16 cellular contexts compared by ENCODE assay signal in the genomic region with DNA sequence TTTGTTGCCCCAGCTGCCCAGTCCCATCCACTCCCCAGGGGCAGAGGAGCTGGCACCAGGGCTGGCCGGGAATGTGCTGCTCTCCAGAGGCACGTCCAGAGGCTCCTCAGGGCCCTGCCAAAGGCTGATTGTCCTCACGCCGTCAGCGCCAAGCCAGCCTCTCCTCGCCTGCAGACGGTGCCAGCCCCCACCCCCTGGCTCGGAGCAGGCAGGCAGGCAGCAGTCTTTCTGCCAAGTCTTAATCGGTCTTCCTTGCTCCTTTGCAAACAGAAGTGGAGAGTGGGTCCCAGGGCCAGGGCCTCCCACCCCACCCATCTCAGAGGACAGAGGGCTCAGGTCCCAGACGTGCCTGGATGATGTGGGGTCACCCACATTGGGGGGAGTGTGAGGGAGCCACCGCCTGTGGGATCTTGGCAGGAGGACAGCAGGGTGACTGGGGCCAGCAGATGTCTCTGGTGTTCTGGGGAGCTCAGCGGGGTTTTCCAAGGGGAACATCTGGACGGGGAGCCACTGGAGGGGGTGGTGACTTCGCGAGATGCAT. TPM values are rescaled to one million over a fixed set of nuclear protein-coding genes. Genes with fewer than 3 reads are reported as not detected.
A peak's percentile ranks its signal among the peaks of the same experiment; 100 is the strongest.
DNase-seq lines count a peak whose midpoint lies in the region; ATAC-seq, FAIRE-seq and TF ChIP-seq lines count a peak whose summit lies in the region.
"Had no signal": no experiment of that assay in that cellular context is flagged by ENCODE, and none has a peak within 500 bp of the region (broad histone marks: within the 10 kb centered on the region; RNA-seq: fewer than 3 reads in every experiment).

No MANE protein-coding gene starts in this region.

- H3K4me2 ChIP-seq in BLaER1 (peak overlapping the region; percentile 99), PC-9 (no peak overlapping the region)
- H3K4me2 ChIP-seq: GM23338 had no signal

- TF ChIP-seq POLR2A in gastroesophageal sphincter (IDR thresholded peaks at IDR 0.05) (no peak), vagina (IDR thresholded peaks at IDR 0.05) (no peak)

- peaks cover 4% of the 10 kb centered on the region; the same call in 1 of the 2 replicates for H3K27me3 ChIP-seq in BLaER1
- H3K27me3 ChIP-seq in gastroesophageal sphincter, result peaks cover 22% of the 10 kb centered on the region
- H3K27me3 ChIP-seq in PC-9 (ENCODE audit: insufficient read depth, low read depth), result peaks cover 95% of the 10 kb centered on the region
- H3K27me3 ChIP-seq in vagina, result no peaks in the 10 kb centered on the region

- FAIRE-seq in RCC 7860 (lab: Jason Lieb, UNC), result no peak

- no peak for TF ChIP-seq EP300 in gastroesophageal sphincter (IDR thresholded peaks at IDR 0.05)

- H3K9me2 ChIP-seq in PC-9 (ENCODE audit: insufficient read depth), result no peaks in the 10 kb centered on the region

- H4K20me1 ChIP-seq in BLaER1 (no peaks in the 10 kb centered on the region), PC-9 (ENCODE audit: insufficient read depth) (no peaks in the 10 kb centered on the region)

- DNase-seq in NCI-H2196 treated with DMSO at 0.1 percent for 48 hours (lab: John Stamatoyannopoulos, UW; ENCODE audit: unreplicated experiment) (peak; percentile 23), nucleus accumbens (lab: John Stamatoyannopoulos, UW) (peak in 54 of 56 donors; percentile 41 to 89 (median 76)), activated T-cell treated with anti-CD3 and anti-CD28 coated beads for 4 hours (no peak), PC-9 (no peak), vagina (ENCODE audit: extremely low spot score in 2 of 2) (no peak), RCC 7860 (ENCODE audit: low spot score) (no peak)
- DNase-seq: activated CD4-positive, alpha-beta T cell treated with anti-CD3 and anti-CD28 coated beads, Interleukin-2, amount 50 U/mL, for 48 hours; activated naive CD8-positive, alpha-beta T cell treated with anti-CD3 and anti-CD28 coated beads for 36 hours; KG1; NCI-H526; stimulated activated CD8-positive, alpha-beta memory T cell treated with anti-CD3 and anti-CD28 coated beads, Interleukin-4, amount 100 ng/mL, for 48 hours had no signal

- CTCF ChIA-PET in PC-9 (lab: Charles Lee), result no interaction called here

- intact Hi-C loops in PC-9 (cut with micrococcal nuclease; ENCODE audit: unreplicated experiment) (no loop called here), vagina (cut with DNase I) (no loop called here)

- H3K9me3 ChIP-seq in BLaER1 (no peaks in the 10 kb centered on the region), gastroesophageal sphincter (no peaks in the 10 kb centered on the region), PC-9 (ENCODE audit: insufficient read depth, low read depth) (no peaks in the 10 kb centered on the region), vagina (no peaks in the 10 kb centered on the region)

- H2AFZ ChIP-seq in PC-9, result no peak overlapping the region
- H2AFZ ChIP-seq: GM23338 had no signal

- H3K4me3 ChIP-seq in BLaER1 (no peak overlapping the region), gastroesophageal sphincter (no peak overlapping the region), PC-9 (no peak overlapping the region), vagina (no peak overlapping the region)
- H3K4me3 ChIP-seq: GM23338 had no signal

- 0 out of 2 replicates have a peak overlapping the region, but pooled peaks have one; percentile 18 for H3K9ac ChIP-seq in BLaER1

- POLR2A ChIA-PET in PC-9 (lab: Charles Lee; ENCODE audit: unreplicated experiment), result no interaction called here

- H3K27ac ChIP-seq in BLaER1 (no peak overlapping the region), gastroesophageal sphincter (peak overlapping the region in 1 of 4 donors; percentile 31), PC-9 (no peak overlapping the region), vagina (no peak overlapping the region)

- TF ChIP-seq CTCF in gastroesophageal sphincter (IDR thresholded peaks at IDR 0.05), result no peak
- no peak for TF ChIP-seq CTCF in PC-9 (conservative IDR thresholded peaks at IDR 0.05)
- no peak for TF ChIP-seq CTCF in vagina (IDR thresholded peaks at IDR 0.05)

- BruUV-seq in PC-9 (replicated peaks; lab: Mats Ljungman, UMichigan), result no TSS peak

- no peaks in the 10 kb centered on the region for H3K36me3 ChIP-seq in BLaER1
- H3K36me3 ChIP-seq in gastroesophageal sphincter, result no peaks in the 10 kb centered on the region
- H3K36me3 ChIP-seq in PC-9 (ENCODE audit: low read depth), result no peaks in the 10 kb centered on the region
- H3K36me3 ChIP-seq in vagina, result no peaks in the 10 kb centered on the region

- no CpG with 5 or more reads among the region's 15 CpGs for WGBS in gastroesophageal sphincter (ENCODE audit: low coverage in 1 of 2), 2 donors

- peak; percentile 75 for ATAC-seq in gastroesophageal sphincter
- ATAC-seq: GM23338 had no signal

- no peaks in the 10 kb centered on the region for H3F3A ChIP-seq in PC-9 (ENCODE audit: insufficient read depth, low read depth)

- no peaks in the 10 kb centered on the region for H3K79me2 ChIP-seq in PC-9 (ENCODE audit: low read depth)

- H3K4me1 ChIP-seq in BLaER1 (peaks cover 96% of the 10 kb centered on the region), gastroesophageal sphincter (peaks cover 0 to 24% (median 11%) of the 10 kb centered on the region in 3 donors), PC-9 (replicated peaks; ENCODE audit: insufficient read depth) (no peaks in the 10 kb centered on the region), vagina (peaks cover 17% of the 10 kb centered on the region)

RNA-seq across cellular contexts. Expression of a gene that starts 36.3 kb away (rescaled TPM):
- total RNA-seq in gastroesophageal sphincter (not detected), PC-9 (2021) (not detected in 2 replicates), vagina (not detected)
- total RNA-seq: activated naive CD8-positive, alpha-beta T cell treated with anti-CD3 and anti-CD28 coated beads for 36 hours; B cell; dermis microvascular lymphatic vessel endothelial cell had no signal

RNA-seq across cellular contexts. Expression of a gene that starts 38.4 kb away (rescaled TPM):
- total RNA-seq in gastroesophageal sphincter (1 to 10 TPM; 2.0 to 5.8 (median 3.1) TPM), PC-9 (2021) (0.39 and 0.50 TPM in 2 replicates), vagina (2.0 TPM)
- total RNA-seq: B cell had no signal

RNA-seq across cellular contexts. Expression of a gene that starts 48.1 kb away (rescaled TPM):
- total RNA-seq in gastroesophageal sphincter (not detected), PC-9 (2021) (not detected in 2 replicates), vagina (not detected)
- total RNA-seq: activated naive CD8-positive, alpha-beta T cell treated with anti-CD3 and anti-CD28 coated beads for 36 hours; B cell; dermis microvascular lymphatic vessel endothelial cell; GM23338 had no signal

Comparison
In these comparisons a context has a peak if more than half of its experiments do, and no peak if none do; other contexts are left out.
1. DNase-seq: peak in NCI-H2196 treated with DMSO at 0.1 percent for 48 hours (single experiment) and nucleus accumbens (54 of 56); none in activated T-cell treated with anti-CD3 and anti-CD28 coated beads for 4 hours (single experiment), PC-9 (0 of 2), vagina (0 of 2) and RCC 7860 (single experiment).